19 cellular contexts compared by ENCODE assay signal in genomic region chr11:3137486-3138177, GRCh38. TPM values are rescaled to one million over a fixed set of nuclear protein-coding genes. Genes with fewer than 3 reads are reported as not detected.
A peak's percentile ranks its signal among the peaks of the same experiment; 100 is the strongest.
DNase-seq lines count a peak whose midpoint lies in the region; ATAC-seq and TF ChIP-seq lines count a peak whose summit lies in the region.
"Had no signal": no experiment of that assay in that cellular context is flagged by ENCODE, and none has a peak within 500 bp of the region (broad histone marks: within the 10 kb centered on the region; RNA-seq: fewer than 3 reads in every experiment).

No MANE protein-coding gene starts in this region.

- no peak overlapping the region for H3K4me3 Mint-ChIP-seq in nephron progenitor cell
- H3K4me3 Mint-ChIP-seq: activated CD4-positive, alpha-beta T cell treated with anti-CD3 and anti-CD28 coated beads, Interleukin-2, amount 10 ng/mL, durations not matched to agents 24 days and 14 days; memory B cell; stimulated activated naive B cell treated with anti-CD40 and anti-IgM and Interleukin-4, amounts not matched to agents 10 μg/mL and 1 μg/mL and 100 μg/mL, for 72 hours; type B pancreatic cell had no signal

- peak overlapping the region in 10 of 11 experiments; percentile 44 to 80 (median 74); a peak in 19 of 22 replicates for H3K27ac ChIP-seq in BLaER1 treated with 17β-estradiol and CSF1 and Interleukin-3, amounts not matched to agents 10 nM and 100 nM
- no peak overlapping the region for H3K27ac ChIP-seq in RWPE2 (ENCODE audit: poor library complexity, severe bottlenecking)
- H3K27ac ChIP-seq: PC-9, SK-N-MC had no signal

- peaks cover 66 to 97% (median 93%) of the 10 kb centered on the region in 10 experiments for H3K4me1 ChIP-seq in BLaER1 treated with 17β-estradiol and CSF1 and Interleukin-3, amounts not matched to agents 10 nM and 100 nM
- H3K4me1 ChIP-seq in RWPE2 (ENCODE audit: insufficient read depth, poor library complexity, severe bottlenecking), result no peaks in the 10 kb centered on the region

- peak overlapping the region; percentile 52 to 76 (median 67); a peak in 19 of 22 replicates for H3K9ac ChIP-seq in BLaER1 treated with 17β-estradiol and CSF1 and Interleukin-3, amounts not matched to agents 10 nM and 100 nM

- no peak overlapping the region for H3K27ac Mint-ChIP-seq in nephron progenitor cell
- H3K27ac Mint-ChIP-seq: activated CD4-positive, alpha-beta T cell treated with anti-CD3 and anti-CD28 coated beads, Interleukin-2, amount 10 ng/mL, durations not matched to agents 24 days and 14 days; memory B cell; stimulated activated naive B cell treated with anti-CD40 and anti-IgM and Interleukin-4, amounts not matched to agents 10 μg/mL and 1 μg/mL and 100 μg/mL, for 72 hours; type B pancreatic cell had no signal

- peaks cover 10 to 92% (median 81%) of the 10 kb centered on the region in 11 experiments; a peak in 19 of 22 replicates for H4K20me1 ChIP-seq in BLaER1 treated with 17β-estradiol and CSF1 and Interleukin-3, amounts not matched to agents 10 nM and 100 nM

- H3K27me3 ChIP-seq in BLaER1 treated with 17β-estradiol and CSF1 and Interleukin-3, amounts not matched to agents 10 nM and 100 nM, result no peaks in the 10 kb centered on the region
- no peaks in the 10 kb centered on the region for H3K27me3 ChIP-seq in RWPE2 (ENCODE audit: insufficient read depth, poor library complexity, severe bottlenecking)

- no peaks in the 10 kb centered on the region for H3K9me3 Mint-ChIP-seq in nephron progenitor cell
- H3K9me3 Mint-ChIP-seq: activated CD4-positive, alpha-beta T cell treated with anti-CD3 and anti-CD28 coated beads, Interleukin-2, amount 10 ng/mL, durations not matched to agents 24 days and 14 days; memory B cell; stimulated activated naive B cell treated with anti-CD40 and anti-IgM and Interleukin-4, amounts not matched to agents 10 μg/mL and 1 μg/mL and 100 μg/mL, for 72 hours; type B pancreatic cell had no signal

- ATAC-seq in RWPE2 (ENCODE audit: low read depth), result no peak
- ATAC-seq: stimulated activated naive B cell treated with anti-CD40 and anti-IgM and Interleukin-4, amounts not matched to agents 10 μg/mL and 1 μg/mL and 100 μg/mL, for 72 hours had no signal

- peaks cover 4% of the 10 kb centered on the region for H3K27me3 Mint-ChIP-seq in nephron progenitor cell (ENCODE audit: low read depth, poor library complexity)
- H3K27me3 Mint-ChIP-seq: activated CD4-positive, alpha-beta T cell treated with anti-CD3 and anti-CD28 coated beads, Interleukin-2, amount 10 ng/mL, durations not matched to agents 24 days and 14 days; stimulated activated naive B cell treated with anti-CD40 and anti-IgM and Interleukin-4, amounts not matched to agents 10 μg/mL and 1 μg/mL and 100 μg/mL, for 72 hours; type B pancreatic cell had no signal

- no peaks in the 10 kb centered on the region for H3K36me3 Mint-ChIP-seq in nephron progenitor cell (ENCODE audit: low read depth)
- H3K36me3 Mint-ChIP-seq: memory B cell; stimulated activated naive B cell treated with anti-CD40 and anti-IgM and Interleukin-4, amounts not matched to agents 10 μg/mL and 1 μg/mL and 100 μg/mL, for 72 hours; type B pancreatic cell had no signal

- DNase-seq in RWPE2 (ENCODE audit: low spot score) (peak; percentile 49), cardiac septum (ENCODE audit: low spot score) (peak; percentile 66), nephron progenitor cell (peak; percentile 4), SIG-M5 treated with dmso at 0.1 percent for 504 hours (lab: John Stamatoyannopoulos, UW; ENCODE audit: unreplicated experiment) (no peak), NCI-H446 treated with DMSO at 0.1 percent for 48 hours (lab: John Stamatoyannopoulos, UW) (no peak), NCI-H69 (lab: John Stamatoyannopoulos, UW) (no peak), NCI-H128 (lab: John Stamatoyannopoulos, UW; ENCODE audit: unreplicated experiment) (no peak)
- DNase-seq: activated CD4-positive, alpha-beta T cell treated with anti-CD3 and anti-CD28 coated beads, Interleukin-2, amount 10 ng/mL, durations not matched to agents 24 days and 14 days; activated T-cell treated with anti-CD3 and anti-CD28 coated beads for 4 hours; anterior cingulate cortex; cerebellar nuclear complex; NCI-H2081; NCI-H526 treated with DMSO at 0.1 percent for 48 hours; PC-9; stimulated activated naive B cell treated with anti-CD40 and anti-IgM and Interleukin-4, amounts not matched to agents 10 μg/mL and 1 μg/mL and 100 μg/mL, for 72 hours had no signal

- H3K4me1 Mint-ChIP-seq in nephron progenitor cell, result peaks cover 41% of the 10 kb centered on the region
- H3K4me1 Mint-ChIP-seq: activated CD4-positive, alpha-beta T cell treated with anti-CD3 and anti-CD28 coated beads, Interleukin-2, amount 10 ng/mL, durations not matched to agents 24 days and 14 days; memory B cell had no signal

- peak overlapping the region in 7 of 10 experiments; percentile 7 to 52 (median 24); a peak in 9 of 20 replicates for H3K4me3 ChIP-seq in BLaER1 treated with 17β-estradiol and CSF1 and Interleukin-3, amounts not matched to agents 10 nM and 100 nM
- H3K4me3 ChIP-seq in RWPE2 (ENCODE audit: severe bottlenecking), result no peak overlapping the region
- H3K4me3 ChIP-seq: PC-9, SK-N-MC had no signal

- H3K4me2 ChIP-seq in BLaER1 treated with 17β-estradiol and CSF1 and Interleukin-3, amounts not matched to agents 10 nM and 100 nM, result peak overlapping the region; percentile 84 to 97 (median 92)
- H3K4me2 ChIP-seq: PC-9 had no signal

- H3K9me3 ChIP-seq in BLaER1 treated with 17β-estradiol and CSF1 and Interleukin-3, amounts not matched to agents 10 nM and 100 nM (replicated peaks in 1 of 11), result no peaks in the 10 kb centered on the region
- no peaks in the 10 kb centered on the region for H3K9me3 ChIP-seq in RWPE2 (ENCODE audit: severe bottlenecking)

- peaks cover 0 to 3% (median 0%) of the 10 kb centered on the region in 11 experiments; a peak in 2 of 22 replicates for H3K36me3 ChIP-seq in BLaER1 treated with 17β-estradiol and CSF1 and Interleukin-3, amounts not matched to agents 10 nM and 100 nM
- H3K36me3 ChIP-seq in RWPE2 (ENCODE audit: low read depth), result no peaks in the 10 kb centered on the region

- no peak for TF ChIP-seq CTCF in RWPE2 (IDR thresholded peaks at IDR 0.05; ENCODE audit: poor library complexity, severe bottlenecking)
- TF ChIP-seq CTCF in nephron progenitor cell (IDR thresholded peaks at IDR 0.05), result no peak

- intact Hi-C loops in cardiac septum (cut with DNase I), result no loop called here

RNA-seq across cellular contexts. Expression of gene OSBPL5, which starts 27.5 kb away (rescaled TPM):
- total RNA-seq in cardiac septum, result 16.6 TPM

Comparison
In these comparisons a context has a peak if more than half of its experiments do, and no peak if none do; other contexts are left out.
1. DNase-seq: peak in RWPE2 (single experiment), cardiac septum (single experiment) and nephron progenitor cell (single experiment); none in SIG-M5 treated with dmso at 0.1 percent for 504 hours (single experiment), NCI-H446 treated with DMSO at 0.1 percent for 48 hours (single experiment), NCI-H69 (single experiment) and NCI-H128 (single experiment).